In the genomic region with DNA sequence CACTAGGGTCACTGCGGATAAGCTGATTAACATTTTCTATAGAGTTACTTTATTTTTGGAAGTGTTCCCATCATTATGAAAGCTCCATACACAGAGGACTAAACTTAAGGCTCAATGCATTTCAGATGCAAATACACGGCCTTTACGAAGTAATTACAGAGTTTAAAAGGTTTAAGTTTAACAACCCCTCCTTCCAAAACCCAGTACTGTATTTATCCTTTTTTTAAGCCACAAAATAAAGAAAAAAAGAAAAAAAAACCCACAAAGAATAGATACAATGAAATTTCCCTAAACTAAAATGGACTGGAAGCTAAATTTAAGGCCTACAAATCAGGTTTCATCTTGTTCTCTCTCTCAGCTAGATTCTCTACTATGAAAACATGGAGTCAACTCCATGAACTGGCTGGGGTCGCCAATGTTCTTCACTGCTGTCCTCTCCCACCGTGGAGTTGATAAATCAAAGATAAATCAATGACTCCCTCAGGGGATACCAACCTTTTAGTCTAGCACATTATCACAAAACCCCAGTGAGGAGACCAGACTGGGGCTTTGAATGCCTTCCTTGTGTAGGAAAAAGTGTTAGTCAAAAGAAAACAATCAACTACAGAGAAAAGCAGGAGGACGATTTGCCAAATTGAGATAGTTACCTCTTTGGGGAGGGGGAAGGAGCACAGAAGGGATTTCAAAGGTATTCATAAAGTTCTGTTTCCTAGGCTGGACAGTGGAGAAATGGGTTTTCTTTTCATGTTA, we compare ENCODE assay signal across 26 cellular contexts. TPM values are rescaled to one million over a fixed set of nuclear protein-coding genes. Genes with fewer than 3 reads are reported as not detected.
"Had no signal": no experiment of that assay in that cellular context is flagged by ENCODE, and none has a peak within 500 bp of the region (broad histone marks: within the 10 kb centered on the region; RNA-seq: fewer than 3 reads in every experiment).

No MANE protein-coding gene starts in this region.

- H3K4me1 Mint-ChIP-seq: stimulated activated effector memory CD8-positive, alpha-beta T cell treated with anti-CD3 and anti-CD28 coated beads, Interleukin-12 subunit alpha, Interleukin-12 subunit beta, amount 100 ng/mL, for 72 hours had no signal

- H3K27ac Mint-ChIP-seq: naive thymus-derived CD8-positive, alpha-beta T cell; nephron progenitor cell; stimulated activated effector memory CD8-positive, alpha-beta T cell treated with anti-CD3 and anti-CD28 coated beads, Interleukin-12 subunit alpha, Interleukin-12 subunit beta, amount 100 ng/mL, for 72 hours had no signal

- H3K27me3 ChIP-seq: dorsolateral prefrontal cortex, esophagus squamous epithelium, left lung, sigmoid colon, stomach, thyroid gland, vagina had no signal

- H3K9me3 ChIP-seq: esophagus squamous epithelium, heart right ventricle, left lung, psoas muscle, sigmoid colon, stomach, thyroid gland, vagina had no signal

- H3K36me3 ChIP-seq: thyroid gland had no signal

- H3K36me3 Mint-ChIP-seq: naive thymus-derived CD8-positive, alpha-beta T cell; stimulated activated effector memory CD8-positive, alpha-beta T cell treated with anti-CD3 and anti-CD28 coated beads, Interleukin-12 subunit alpha, Interleukin-12 subunit beta, amount 100 ng/mL, for 72 hours had no signal

- DNase-seq: dorsolateral prefrontal cortex; effector CD8-positive, alpha-beta T cell; erythroblast; esophagus squamous epithelium; foreskin melanocyte; glutamatergic neuron; heart right ventricle; hippocampal formation; left cardiac atrium; left lung; naive thymus-derived CD8-positive, alpha-beta T cell; nephron progenitor cell; nucleus accumbens; posterior cingulate gyrus; psoas muscle; right cardiac atrium; sigmoid colon; stimulated activated CD4-positive, alpha-beta T cell treated with anti-CD3 and anti-CD28 coated beads, Interleukin-2, amount 100 ng/mL, for 24 hours; stimulated activated CD4-positive, alpha-beta T cell treated with anti-CD3 and anti-CD28 coated beads, Interleukin-4, amount 100 ng/mL, for 24 hours; stimulated activated naive CD4-positive, alpha-beta T cell treated with Interleukin-2 at 50 U/mL for 16 hours; stomach; thyroid gland had no signal

- H3K4me1 ChIP-seq: esophagus squamous epithelium, left lung, psoas muscle, thyroid gland, vagina had no signal

- H3K4me3 Mint-ChIP-seq: naive thymus-derived CD8-positive, alpha-beta T cell; nephron progenitor cell; stimulated activated effector memory CD8-positive, alpha-beta T cell treated with anti-CD3 and anti-CD28 coated beads, Interleukin-12 subunit alpha, Interleukin-12 subunit beta, amount 100 ng/mL, for 72 hours had no signal

- FAIRE-seq: endometrium, islet of Langerhans had no signal

- H3K4me3 ChIP-seq: dorsolateral prefrontal cortex, esophagus squamous epithelium, heart right ventricle, left lung, psoas muscle, sigmoid colon, stomach, thyroid gland, vagina had no signal

- ATAC-seq: heart right ventricle; left cardiac atrium; left lung; naive thymus-derived CD8-positive, alpha-beta T cell; psoas muscle; right cardiac atrium; stimulated activated effector memory CD8-positive, alpha-beta T cell treated with anti-CD3 and anti-CD28 coated beads, Interleukin-12 subunit alpha, Interleukin-12 subunit beta, amount 100 ng/mL, for 72 hours had no signal

- H3K27ac ChIP-seq: dorsolateral prefrontal cortex, esophagus squamous epithelium, heart right ventricle, left lung, psoas muscle, sigmoid colon, stomach, thyroid gland, vagina had no signal

- H3K9me3 Mint-ChIP-seq: naive thymus-derived CD8-positive, alpha-beta T cell; nephron progenitor cell; stimulated activated effector memory CD8-positive, alpha-beta T cell treated with anti-CD3 and anti-CD28 coated beads, Interleukin-12 subunit alpha, Interleukin-12 subunit beta, amount 100 ng/mL, for 72 hours had no signal

RNA-seq across cellular contexts. Expression of gene TNFRSF21, which starts 52.5 kb away (rescaled TPM):
- polyA plus RNA-seq: naive thymus-derived CD8-positive, alpha-beta T cell had no signal
